8 cellular contexts compared by ENCODE assay signal in genomic region chr6:116615937-116616756, GRCh38.
DNase-seq lines count a peak whose midpoint lies in the region; ATAC-seq and TF ChIP-seq lines count a peak whose summit lies in the region.

Gene RSPH4A (plus strand): TSS chr6:116616479. CDS start chr6:116616624, 145 bp downstream.

- peak; percentile 84 for DNase-seq in GM13976 (ENCODE audit: low spot score)
- DNase-seq in NCI-H146 treated with DMSO at 0.1 percent for 48 hours (lab: John Stamatoyannopoulos, UW; ENCODE audit: unreplicated experiment) = peak; percentile 98
- peak; percentile 64 for DNase-seq in T-helper 2 cell treated with Interferon-gamma antibody and Interleukin-4, amounts not matched to agents 5 μg/mL and 100 μg/mL, for 36 hours (ENCODE audit: low spot score)
- DNase-seq in astrocyte of the spinal cord (ENCODE audit: low read depth, low spot score) = peak; percentile 96
- DNase-seq in hippocampal formation (lab: John Stamatoyannopoulos, UW) = peak; percentile 80 to 89
- no peak for DNase-seq in RKO (ENCODE audit: low spot score)

- no peaks in the 10 kb centered on the region for H3K36me3 ChIP-seq in rectal smooth muscle tissue (ENCODE audit: control insufficient read depth, insufficient read depth, low read length)

- H3K27me3 Mint-ChIP-seq in T-helper 2 cell treated with Interferon-gamma antibody and Interleukin-4, amounts not matched to agents 5 μg/mL and 100 μg/mL, for 36 hours (ENCODE audit: low read depth) = peaks cover 53% of the 10 kb centered on the region

- peak; percentile 100 for ATAC-seq in HG02885 (IDR thresholded peaks at IDR 0.05; ENCODE audit: poor library complexity, unreplicated experiment)

- peaks cover 3% of the 10 kb centered on the region for H3K27me3 ChIP-seq in rectal smooth muscle tissue (ENCODE audit: control insufficient read depth, insufficient read depth, low read length)

- H3K4me1 ChIP-seq in rectal smooth muscle tissue (ENCODE audit: control insufficient read depth, insufficient read depth, low read length) = no peaks in the 10 kb centered on the region

- H3K4me3 ChIP-seq in astrocyte of the spinal cord (ENCODE audit: low read depth, low read length) (peak within 1 kb of the TSS; percentile 75), rectal smooth muscle tissue (ENCODE audit: low read length) (peak within 1 kb of the TSS; percentile 92)

- peak within 1 kb of the TSS; percentile 17 for H3K27ac Mint-ChIP-seq in T-helper 2 cell treated with Interferon-gamma antibody and Interleukin-4, amounts not matched to agents 5 μg/mL and 100 μg/mL, for 36 hours

- H3K4me3 Mint-ChIP-seq in T-helper 2 cell treated with Interferon-gamma antibody and Interleukin-4, amounts not matched to agents 5 μg/mL and 100 μg/mL, for 36 hours = peak within 1 kb of the TSS; percentile 92

- H3K9me3 Mint-ChIP-seq in T-helper 2 cell treated with Interferon-gamma antibody and Interleukin-4, amounts not matched to agents 5 μg/mL and 100 μg/mL, for 36 hours = no peaks in the 10 kb centered on the region

- H3K36me3 Mint-ChIP-seq in T-helper 2 cell treated with Interferon-gamma antibody and Interleukin-4, amounts not matched to agents 5 μg/mL and 100 μg/mL, for 36 hours (ENCODE audit: low read depth) = no peaks in the 10 kb centered on the region

- H3K4me1 Mint-ChIP-seq in T-helper 2 cell treated with Interferon-gamma antibody and Interleukin-4, amounts not matched to agents 5 μg/mL and 100 μg/mL, for 36 hours (ENCODE audit: low read depth) = peaks cover 16% of the 10 kb centered on the region

- H3K27ac ChIP-seq in rectal smooth muscle tissue (ENCODE audit: low read depth, low read length) = peak within 1 kb of the TSS; percentile 51

- in situ Hi-C loops in GM13976 (cut with MboI; ENCODE audit: low sequenced_read_pairs, unreplicated experiment) (no loop called here), astrocyte of the spinal cord (cut with HindIII; ENCODE audit: low sequenced_read_pairs) (no loop called here)

- TF ChIP-seq CTCF in GM13976 (IDR thresholded peaks at IDR 0.05; ENCODE audit: borderline replicate concordance, control extremely low read depth, extremely low read depth, insufficient read depth, missing control alignments) (no peak), astrocyte of the spinal cord (IDR thresholded peaks at IDR 0.05; ENCODE audit: low read depth, low read length) (peak; percentile 23)

- H3K9ac ChIP-seq in rectal smooth muscle tissue (ENCODE audit: low read length) = no peak within 1 kb of the TSS
